In genomic region chr17:48616719-48617514, GRCh38 we compare ENCODE assay signal across 17 cellular contexts. TPM values are rescaled to one million over a fixed set of nuclear protein-coding genes. Genes with fewer than 3 reads are reported as not detected.
DNase-seq lines count a peak whose midpoint lies in the region; ATAC-seq and TF ChIP-seq lines count a peak whose summit lies in the region.
"Had no signal": no experiment of that assay in that cellular context is flagged by ENCODE, and none has a peak within 500 bp of the region (broad histone marks: within the 10 kb centered on the region; RNA-seq: fewer than 3 reads in every experiment).

No MANE protein-coding gene starts in this region.

- peaks cover 51% of the 10 kb centered on the region for H3K27me3 Mint-ChIP-seq in activated naive CD8-positive, alpha-beta T cell
- peaks cover 85% of the 10 kb centered on the region for H3K27me3 Mint-ChIP-seq in activated naive CD8-positive, alpha-beta T cell treated with anti-CD3 and anti-CD28 coated beads, Interleukin-2, amount 50 U/mL, for 24 hours

- H3K9ac ChIP-seq in PC-3 (ENCODE audit: low read length), result no peak overlapping the region
- H3K9ac ChIP-seq: KMS-11 had no signal

- TF ChIP-seq CTCF in PC-3 (conservative IDR thresholded peaks at IDR 0.05; ENCODE audit: low read depth, low read length), result no peak
- TF ChIP-seq CTCF in kidney epithelial cell (IDR thresholded peaks at IDR 0.05; ENCODE audit: insufficient read depth, low read length, poor library complexity, severe bottlenecking), result no peak

- POLR2A ChIA-PET in PC-3 (lab: Charles Lee; ENCODE audit: unreplicated experiment), result no interaction called here

- H3K36me3 ChIP-seq in PC-3 (ENCODE audit: low read depth, low read length), result no peaks in the 10 kb centered on the region
- peaks cover under 1% of the 10 kb centered on the region for H3K36me3 ChIP-seq in kidney epithelial cell (ENCODE audit: control insufficient read depth, insufficient read depth, low read length)
- H3K36me3 ChIP-seq: ovary, stomach had no signal

- no peaks in the 10 kb centered on the region for H3K79me2 ChIP-seq in PC-3 (ENCODE audit: low read length)

- H3K4me1 Mint-ChIP-seq in activated naive CD8-positive, alpha-beta T cell (ENCODE audit: low read depth), result peaks cover 45% of the 10 kb centered on the region
- peaks cover 48% of the 10 kb centered on the region for H3K4me1 Mint-ChIP-seq in activated naive CD8-positive, alpha-beta T cell treated with anti-CD3 and anti-CD28 coated beads, Interleukin-2, amount 50 U/mL, for 24 hours

- ATAC-seq in activated naive CD8-positive, alpha-beta T cell treated with anti-CD3 and anti-CD28 coated beads, Interleukin-2, amount 50 U/mL, for 24 hours, result no peak
- ATAC-seq in PC-3 (no peak), GM19467 (IDR thresholded peaks at IDR 0.05; ENCODE audit: unreplicated experiment) (no peak)

- H3K4me3 ChIP-seq in PC-3 (ENCODE audit: low read length) (peak overlapping the region; percentile 80), kidney epithelial cell (ENCODE audit: low read depth, low read length) (peak overlapping the region; percentile 41)
- H3K4me3 ChIP-seq: ovary had no signal

- H3K9me3 Mint-ChIP-seq in activated naive CD8-positive, alpha-beta T cell (ENCODE audit: low read depth), result no peaks in the 10 kb centered on the region
- no peaks in the 10 kb centered on the region for H3K9me3 Mint-ChIP-seq in activated naive CD8-positive, alpha-beta T cell treated with anti-CD3 and anti-CD28 coated beads, Interleukin-2, amount 50 U/mL, for 24 hours
- H3K9me3 Mint-ChIP-seq: immature natural killer cell had no signal

- H3K9me3 ChIP-seq in PC-3 (ENCODE audit: low read length), result no peaks in the 10 kb centered on the region
- H3K9me3 ChIP-seq: ovary, stomach had no signal

- no peak overlapping the region for H3K27ac ChIP-seq in PC-3 (ENCODE audit: low read length)
- H3K27ac ChIP-seq: KMS-11, ovary had no signal

- CTCF ChIA-PET in PC-3 (lab: Charles Lee), result no interaction called here

- DNase-seq in activated naive CD8-positive, alpha-beta T cell treated with anti-CD3 and anti-CD28 coated beads, Interleukin-2, amount 50 U/mL, for 24 hours, result no peak
- DNase-seq in PC-3 (peak; percentile 16), kidney epithelial cell (ENCODE audit: low read depth) (no peak), Ammon's horn (ENCODE audit: low spot score) (no peak), NCI-H1694 (lab: John Stamatoyannopoulos, UW) (no peak)
- no peak for DNase-seq in effector CD8-positive, alpha-beta T cell (lab: John Stamatoyannopoulos, UW)
- DNase-seq: activated CD4-positive, alpha-beta T cell treated with anti-CD3 and anti-CD28 coated beads, Interleukin-2, amount 50 U/mL, for 4 hours; AML-193; DMS 273 treated with DMSO at 0.1 percent for 48 hours; erythroblast; immature natural killer cell; ovary; Right ventricle myocardium superior; stomach had no signal

- H3K4me2 ChIP-seq in PC-3 (ENCODE audit: low read length), result peak overlapping the region; percentile 99
- H3K4me2 ChIP-seq: KMS-11 had no signal

- H3K4me1 ChIP-seq in PC-3 (ENCODE audit: insufficient read depth, low read length), result peaks cover 32% of the 10 kb centered on the region

- H3F3A ChIP-seq in PC-3 (ENCODE audit: low read length, unreplicated experiment), result no peaks in the 10 kb centered on the region

- H4K20me1 ChIP-seq in PC-3 (ENCODE audit: low read length), result no peaks in the 10 kb centered on the region

- H3K36me3 Mint-ChIP-seq in activated naive CD8-positive, alpha-beta T cell, result no peaks in the 10 kb centered on the region
- H3K36me3 Mint-ChIP-seq in activated naive CD8-positive, alpha-beta T cell treated with anti-CD3 and anti-CD28 coated beads, Interleukin-2, amount 50 U/mL, for 24 hours (ENCODE audit: low read depth), result no peaks in the 10 kb centered on the region
- H3K36me3 Mint-ChIP-seq: immature natural killer cell had no signal

- H3K9me2 ChIP-seq in PC-3 (replicated peaks; ENCODE audit: low read length), result no peaks in the 10 kb centered on the region

- intact Hi-C loops in PC-3 (cut with micrococcal nuclease), result loop anchor here (5.0 kb wide), 1 partner anchor 590 kb away; no protein-coding TSS in a partner anchor

- H3K27me3 ChIP-seq in PC-3 (ENCODE audit: low read length) (peaks cover 67% of the 10 kb centered on the region), kidney epithelial cell (ENCODE audit: control insufficient read depth, insufficient read depth, low read length) (peaks cover 6% of the 10 kb centered on the region)

- H3K4me3 Mint-ChIP-seq in activated naive CD8-positive, alpha-beta T cell, result no peak overlapping the region
- no peak overlapping the region for H3K4me3 Mint-ChIP-seq in activated naive CD8-positive, alpha-beta T cell treated with anti-CD3 and anti-CD28 coated beads, Interleukin-2, amount 50 U/mL, for 24 hours

- no TSS peak for BruUV-seq in PC-3 (replicated peaks; lab: Mats Ljungman, UMichigan)

- peak overlapping the region; percentile 66 for H3K27ac Mint-ChIP-seq in activated naive CD8-positive, alpha-beta T cell
- H3K27ac Mint-ChIP-seq in activated naive CD8-positive, alpha-beta T cell treated with anti-CD3 and anti-CD28 coated beads, Interleukin-2, amount 50 U/mL, for 24 hours, result no peak overlapping the region

- 0 out of 2 replicates have a peak overlapping the region, but pooled peaks have one; percentile 10 for H2AFZ ChIP-seq in PC-3 (ENCODE audit: low read length)

RNA-seq across cellular contexts. Expression of gene HOXB8, which starts 1.8 kb away (rescaled TPM):
- total RNA-seq in PC-3 (2014; rRNA removed), result not detected in 2 replicates
- 7.2 and 7.5 TPM in 2 replicates for total RNA-seq in kidney epithelial cell
- total RNA-seq: Right ventricle myocardium superior had no signal

RNA-seq across cellular contexts. Expression of gene HOXB7, which starts 6.1 kb away (rescaled TPM):
- total RNA-seq in PC-3 (2014; rRNA removed), result not detected in 2 replicates
- 26.3 and 27.2 TPM in 2 replicates for total RNA-seq in kidney epithelial cell

RNA-seq across cellular contexts. Expression of gene HOXB9, which starts 9.2 kb away (rescaled TPM):
- total RNA-seq in PC-3 (2014; rRNA removed) (7.0 and 8.3 TPM in 2 replicates), kidney epithelial cell (70.1 and 77.0 TPM in 2 replicates)
- total RNA-seq: Right ventricle myocardium superior had no signal

RNA-seq across cellular contexts. Expression of gene HOXB6, which starts 12.1 kb away (rescaled TPM):
- total RNA-seq in PC-3 (2014; rRNA removed), result 9.5 and 11.3 TPM in 2 replicates
- 29.8 and 30.7 TPM in 2 replicates for total RNA-seq in kidney epithelial cell

RNA-seq across cellular contexts. Expression of gene HOXB5, which starts 23.3 kb away (rescaled TPM):
- total RNA-seq in PC-3 (2014; rRNA removed), result 0.40 and 0.95 TPM in 2 replicates
- 3.6 and 3.8 TPM in 2 replicates for total RNA-seq in kidney epithelial cell

Comparison
In these comparisons a context has a peak if more than half of its experiments do, and no peak if none do; other contexts are left out.
1. RNA of gene HOXB7, which starts 6.1 kb away (total RNA-seq): 26.3 to 27.2 TPM in kidney epithelial cell; not detected in PC-3; every median in the first group is over 10 times any median in the second.